Comparison of ENCODE assay signal across 2 cellular contexts in genomic region chr15:59278120-59278519, GRCh38.
TF ChIP-seq lines count a peak whose summit lies in the region.

No MANE protein-coding gene starts in this region.

TF ChIP-seq in endothelial cell of umbilical vein, 7 proteins besides CTCF, POLR2A, EP300 and RAD21 (continued from another document):
- no peak for TF ChIP-seq MAX (IDR thresholded peaks at IDR 0.05; ENCODE audit: insufficient read depth, insufficient read length)
- TF ChIP-seq EZH2 (IDR thresholded peaks at IDR 0.05; ENCODE audit: borderline replicate concordance, low read depth, low read length, severe bottlenecking): no peak
TF ChIP-seq in endothelial cell of umbilical vein: peak in this region for 1.

TF ChIP-seq in HEK293T, 16 proteins besides CTCF, POLR2A, EP300 and RAD21 (continued from another document):
- TF ChIP-seq FOXA1 (IDR thresholded peaks at IDR 0.05): no peak
- no peak for TF ChIP-seq PKNOX1 (IDR thresholded peaks at IDR 0.05)
- TF ChIP-seq LEF1 (IDR thresholded peaks at IDR 0.05; ENCODE audit: borderline replicate concordance): no peak
- TF ChIP-seq ZNF384 (IDR thresholded peaks at IDR 0.05): no peak
- TF ChIP-seq FOXK2 (IDR thresholded peaks at IDR 0.05): no peak
- TF ChIP-seq CTBP1 (IDR thresholded peaks at IDR 0.05; ENCODE audit: borderline replicate concordance): no peak
- TF ChIP-seq FOXM1 (IDR thresholded peaks at IDR 0.05; ENCODE audit: borderline replicate concordance): no peak
- no peak for TF ChIP-seq BHLHE40 (IDR thresholded peaks at IDR 0.05; ENCODE audit: borderline replicate concordance)
- TF ChIP-seq TARDBP (IDR thresholded peaks at IDR 0.05): no peak
